In the genomic region with DNA sequence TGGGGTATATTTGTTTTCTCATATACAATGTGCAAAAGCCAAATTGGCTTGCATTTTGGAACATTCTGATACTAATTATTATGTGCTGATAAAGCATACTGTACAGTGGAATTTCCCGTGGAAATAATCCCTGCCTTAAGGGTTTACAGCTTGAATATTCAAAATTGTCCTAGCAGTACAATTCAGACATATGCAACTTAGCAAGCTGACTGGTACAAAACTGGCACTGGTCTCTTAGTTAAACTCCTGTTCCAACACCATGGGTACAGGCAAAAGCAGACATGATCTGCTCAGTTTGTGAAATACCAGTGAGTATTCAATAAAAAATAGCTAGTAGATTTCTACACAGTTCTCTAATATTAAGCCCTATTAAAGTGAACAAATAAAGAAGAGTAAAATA, we compare ENCODE assay signal across 24 cellular contexts.
"Had no signal": no experiment of that assay in that cellular context is flagged by ENCODE, and none has a peak within 500 bp of the region (broad histone marks: within the 10 kb centered on the region; RNA-seq: fewer than 3 reads in every experiment).

No MANE protein-coding gene starts in this region.

- H3K4me3 ChIP-seq: left ventricle myocardium inferior, lung, neural progenitor cell, ovary, right atrium auricular region, right lobe of liver, smooth muscle cell, transverse colon, upper lobe of left lung, vagina had no signal

- H2AFZ ChIP-seq: neural progenitor cell had no signal

- H3K36me3 ChIP-seq: left ventricle myocardium inferior, neural progenitor cell, neutrophil, ovary, right atrium auricular region, right lobe of liver, transverse colon, upper lobe of left lung, vagina had no signal

- H3K9ac ChIP-seq: neural progenitor cell had no signal

- H3K4me1 ChIP-seq: left ventricle myocardium inferior, neural progenitor cell, right atrium auricular region, right lobe of liver, transverse colon, upper lobe of left lung, vagina had no signal

- H3K27me3 ChIP-seq: neural progenitor cell, neutrophil, ovary, right atrium auricular region, right lobe of liver, transverse colon, upper lobe of left lung, vagina had no signal

- H3K9me3 ChIP-seq: left ventricle myocardium inferior, neutrophil, ovary, right atrium auricular region, right lobe of liver, transverse colon, upper lobe of left lung, vagina had no signal

- DNase-seq: islet precursor cell; left ventricle myocardium inferior; mesendoderm; naive B cell; natural killer cell; nephron progenitor cell; occipital lobe; ovary; right lobe of liver; stimulated activated CD4-positive, alpha-beta T cell treated with anti-CD3 and anti-CD28 coated beads, Interleukin-1b, Interleukin-23, amount 100 ng/mL, for 48 hours; stimulated activated CD4-positive, alpha-beta T cell treated with anti-CD3 and anti-CD28 coated beads, Interleukin-2, amount 100 ng/mL, for 48 hours; stimulated activated CD4-positive, alpha-beta T cell treated with anti-CD3 and anti-CD28 coated beads, Interleukin-4, amount 100 ng/mL, for 4 hours; stimulated activated CD8-positive, alpha-beta memory T cell treated with anti-CD3 and anti-CD28 coated beads, Interleukin-4, amount 100 ng/mL, for 48 hours; stimulated activated naive CD4-positive, alpha-beta T cell treated with Interleukin-2 at 50 U/mL for 16 hours; stimulated activated naive CD8-positive, alpha-beta T cell treated with anti-CD3 and anti-CD28 coated beads, Interleukin-15, amount 100 ng/mL, for 72 hours; substantia nigra; transverse colon; upper lobe of left lung had no signal

- H3K27ac ChIP-seq: left ventricle myocardium inferior, neural progenitor cell, neutrophil, ovary, right atrium auricular region, right lobe of liver, transverse colon, upper lobe of left lung, vagina had no signal

- H3K4me2 ChIP-seq: neural progenitor cell, smooth muscle cell had no signal
